In genomic region chr18:48894266-48894600, GRCh38 we compare ENCODE assay signal across 17 cellular contexts.
"Had no signal": no experiment of that assay in that cellular context is flagged by ENCODE, and none has a peak within 500 bp of the region (broad histone marks: within the 10 kb centered on the region; RNA-seq: fewer than 3 reads in every experiment).

No MANE protein-coding gene starts in this region.

- H3K4me3 ChIP-seq: colonic mucosa, heart left ventricle, mucosa of descending colon, tibial artery, upper lobe of right lung had no signal

- H3K4me1 ChIP-seq: colonic mucosa had no signal

- FAIRE-seq: islet of Langerhans had no signal

- DNase-seq: cerebellar nuclear complex; effector CD4-positive, alpha-beta T cell; foreskin melanocyte; heart left ventricle; hypothalamus; kidney glomerular epithelial cell; mammary epithelial cell; stimulated activated CD4-positive, alpha-beta T cell treated with anti-CD3 and anti-CD28 coated beads, Interleukin-15, amount 100 ng/mL, for 24 hours; stimulated activated CD4-positive, alpha-beta T cell treated with anti-CD3 and anti-CD28 coated beads, Interleukin-1b, Interleukin-23, amount 100 ng/mL, for 48 hours; stimulated activated CD4-positive, alpha-beta T cell treated with anti-CD3 and anti-CD28 coated beads, Interleukin-4, amount 100 ng/mL, for 24 hours had no signal

- H3K27me3 ChIP-seq: colonic mucosa, heart left ventricle, tibial artery, upper lobe of right lung had no signal

- H3K9me3 ChIP-seq: colonic mucosa, heart left ventricle, mucosa of descending colon, tibial artery, upper lobe of right lung had no signal

- H3K36me3 ChIP-seq: colonic mucosa, heart left ventricle, tibial artery, upper lobe of right lung had no signal

- ATAC-seq: heart left ventricle; naive thymus-derived CD8-positive, alpha-beta T cell; stimulated activated memory B cell treated with anti-CD40 and anti-IgM and Interleukin-4, amounts not matched to agents 10 μg/mL and 1 μg/mL and 100 μg/mL, for 72 hours had no signal

- H3K27ac ChIP-seq: colonic mucosa, heart left ventricle, tibial artery, upper lobe of right lung had no signal
